Comparison of ENCODE assay signal across 30 cellular contexts in the genomic region with DNA sequence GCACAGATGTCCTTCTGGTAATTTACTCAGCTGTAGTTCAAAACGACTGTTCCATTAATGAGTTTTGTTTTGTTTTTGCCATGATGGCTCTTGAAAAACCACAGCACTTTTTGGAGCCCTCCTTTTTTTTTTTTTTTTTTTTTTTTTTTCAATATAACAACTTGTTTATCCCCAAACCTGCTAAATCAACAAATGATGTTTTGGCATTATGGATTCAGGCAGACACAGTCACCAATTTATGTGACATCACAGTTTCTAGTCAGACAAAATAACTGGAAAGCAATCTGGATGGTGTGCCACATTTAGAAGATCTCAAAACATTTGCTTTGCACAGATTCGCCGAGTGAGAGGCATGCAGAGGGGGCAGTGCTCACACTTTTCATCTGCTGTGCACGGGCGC. TPM values are rescaled to one million over a fixed set of nuclear protein-coding genes. Genes with fewer than 3 reads are reported as not detected.
"Had no signal": no experiment of that assay in that cellular context is flagged by ENCODE, and none has a peak within 500 bp of the region (broad histone marks: within the 10 kb centered on the region; RNA-seq: fewer than 3 reads in every experiment).

No MANE protein-coding gene starts in this region.

- H3K4me3 ChIP-seq: body of pancreas, cardiac muscle cell, coronary artery, dorsolateral prefrontal cortex, gastrocnemius medialis, heart right ventricle, hepatocyte had no signal

- H3K4me2 ChIP-seq: hepatocyte had no signal

- H2AFZ ChIP-seq: hepatocyte had no signal

- H3K79me2 ChIP-seq: hepatocyte had no signal

- H3K27me3 ChIP-seq: body of pancreas, cardiac muscle cell, dorsolateral prefrontal cortex, hepatocyte had no signal

- DNase-seq: activated B cell treated with CpG ODN at 0.5 μM for 24 hours; activated CD4-positive, alpha-beta T cell treated with anti-CD3 and anti-CD28 coated beads for 48 hours; activated CD4-positive, alpha-beta T cell treated with anti-CD3 and anti-CD28 coated beads, Interleukin-2, amount 50 U/mL, for 1 hour; activated CD4-positive, alpha-beta T cell treated with anti-CD3 and anti-CD28 coated beads, Interleukin-2, amount 50 U/mL, for 48 hours; activated CD8-positive, alpha-beta memory T cell treated with anti-CD3 and anti-CD28 coated beads for 24 hours; activated CD8-positive, alpha-beta T cell treated with anti-CD3 and anti-CD28 coated beads for 36 hours; activated effector memory CD4-positive, alpha-beta T cell treated with Interleukin-2 at 50 U/mL for 16 hours; activated gamma-delta T cell treated with Interleukin-2 at 50 U/mL for 16 hours; activated naive CD4-positive, alpha-beta T cell treated with anti-CD3 and anti-CD28 coated beads, Interleukin-2, amount 50 U/mL, for 16 hours; activated naive CD4-positive, alpha-beta T cell treated with Interleukin-2 at 50 U/mL for 16 hours; activated T-cell treated with anti-CD3 and anti-CD28 coated beads, Interleukin-2, amount 50 U/mL, for 4 hours; amniotic stem cell; body of pancreas; central memory CD4-positive, alpha-beta T cell; cerebellar nuclear complex; effector memory CD4-positive, alpha-beta T cell; endodermal cell; foreskin fibroblast; gastrocnemius medialis; heart right ventricle; T1000; WERI-Rb-1 had no signal

- H3K9me3 ChIP-seq: gastrocnemius medialis had no signal

- H3K4me1 ChIP-seq: body of pancreas had no signal

- H3K36me3 ChIP-seq: cardiac muscle cell, gastrocnemius medialis, heart right ventricle, WERI-Rb-1 had no signal

- ATAC-seq: activated CD4-positive, CD25-positive, alpha-beta regulatory T cell treated with anti-CD3 and anti-CD28 coated beads, Interleukin-2, amount 50 U/mL, for 24 hours; activated CD8-positive, alpha-beta T cell treated with anti-CD3 and anti-CD28 coated beads for 36 hours; activated T-cell treated with anti-CD3 and anti-CD28 coated beads, Interleukin-2, amount 50 U/mL, for 4 hours; activated T-helper 17 cell treated with anti-CD3 and anti-CD28 coated beads, Interleukin-2, amount 50 U/mL, for 72 hours; body of pancreas; esophagus mucosa; gastrocnemius medialis; heart right ventricle had no signal

- H3K27ac ChIP-seq: body of pancreas, cardiac muscle cell, coronary artery, dorsolateral prefrontal cortex, gastrocnemius medialis, heart right ventricle, hepatocyte, WERI-Rb-1 had no signal

RNA-seq across cellular contexts. Expression of gene RFLNA, which starts 7.9 kb away (rescaled TPM):
- total RNA-seq: activated B cell treated with CpG ODN at 0.5 μM for 24 hours; activated CD8-positive, alpha-beta T cell treated with anti-CD3 and anti-CD28 coated beads for 36 hours; activated T-cell treated with anti-CD3 and anti-CD28 coated beads, Interleukin-2, amount 50 U/mL, for 4 hours; activated T-helper 17 cell treated with anti-CD3 and anti-CD28 coated beads, Interleukin-2, amount 50 U/mL, for 72 hours; esophagus mucosa; T-helper 2 cell treated with Interferon-gamma antibody and Interleukin-4, amounts not matched to agents 100 ng/mL and 5 ng/mL, for 36 hours had no signal
